In genomic region chr11:9565822-9566560, GRCh38 we compare ENCODE assay signal across 8 cellular contexts. TPM values are rescaled to one million over a fixed set of nuclear protein-coding genes. Genes with fewer than 3 reads are reported as not detected.
DNase-seq lines count a peak whose midpoint lies in the region; ATAC-seq and TF ChIP-seq lines count a peak whose summit lies in the region.

No MANE protein-coding gene starts in this region.

- H3K9me3 ChIP-seq in vagina, result no peaks in the 10 kb centered on the region

- no peak for TF ChIP-seq CTCF in AG09309 (IDR thresholded peaks at IDR 0.05; ENCODE audit: control insufficient read depth, insufficient read depth, low read depth, low read length, missing control alignments)
- TF ChIP-seq CTCF in activated CD8-positive, alpha-beta T cell treated with anti-CD3 and anti-CD28 coated beads for 36 hours (IDR thresholded peaks at IDR 0.05), result no peak
- no peak for TF ChIP-seq CTCF in vagina (IDR thresholded peaks at IDR 0.05)

- H3K27ac ChIP-seq in vagina, result peak overlapping the region; percentile 95

- H3K27me3 ChIP-seq in vagina, result no peaks in the 10 kb centered on the region

- peak overlapping the region; percentile 73 for H3K27ac Mint-ChIP-seq in activated CD8-positive, alpha-beta T cell treated with anti-CD3 and anti-CD28 coated beads for 36 hours
- peak overlapping the region; percentile 68 to 80 for H3K27ac Mint-ChIP-seq in natural killer cell treated with Interleukin-12 subunit alpha and Interleukin-12 subunit beta and Interleukin-15 and Interleukin-18, amount 100 ng/mL, for 72 hours

- DNase-seq in AG09309 (ENCODE audit: low read depth), result peak; percentile 100
- peak; percentile 75 for DNase-seq in NCI-H510A treated with DMSO at 0.1 percent for 48 hours (lab: John Stamatoyannopoulos, UW)
- peak; percentile 77 for DNase-seq in activated CD8-positive, alpha-beta T cell treated with anti-CD3 and anti-CD28 coated beads for 36 hours
- peak; percentile 96 to 99 for DNase-seq in erythroblast (lab: John Stamatoyannopoulos, UW)
- no peak for DNase-seq in natural killer cell treated with Interleukin-12 subunit alpha and Interleukin-12 subunit beta and Interleukin-15 and Interleukin-18, amount 100 ng/mL, for 72 hours (ENCODE audit: low spot score)
- DNase-seq in vagina (ENCODE audit: extremely low spot score in 2 of 2), result peak in 1 of 2 donors; percentile 94

- ATAC-seq in GM18909 (IDR thresholded peaks at IDR 0.05; ENCODE audit: poor library complexity, unreplicated experiment) (peak; percentile 90), HG03103 (IDR thresholded peaks at IDR 0.05; ENCODE audit: low read depth, unreplicated experiment) (peak; percentile 85)
- peak; percentile 97 for ATAC-seq in activated CD8-positive, alpha-beta T cell treated with anti-CD3 and anti-CD28 coated beads for 36 hours
- peak; percentile 93 to 99 for ATAC-seq in natural killer cell treated with Interleukin-12 subunit alpha and Interleukin-12 subunit beta and Interleukin-15 and Interleukin-18, amount 100 ng/mL, for 72 hours

- H3K4me3 ChIP-seq in AG09309 (ENCODE audit: control insufficient read depth, low read depth, low read length), result no peak overlapping the region
- H3K4me3 ChIP-seq in vagina, result no peak overlapping the region

- CTCF ChIA-PET in activated CD8-positive, alpha-beta T cell treated with anti-CD3 and anti-CD28 coated beads for 36 hours (lab: Charles Lee), result interaction anchor here (1.5 to 6.3 kb wide), 4 partner anchors 30 to 183 kb away, joined by 4 to 37 read pairs (median 9); no protein-coding TSS in a partner anchor

- no peaks in the 10 kb centered on the region for H3K36me3 Mint-ChIP-seq in activated CD8-positive, alpha-beta T cell treated with anti-CD3 and anti-CD28 coated beads for 36 hours (ENCODE audit: low read depth)
- H3K36me3 Mint-ChIP-seq in natural killer cell treated with Interleukin-12 subunit alpha and Interleukin-12 subunit beta and Interleukin-15 and Interleukin-18, amount 100 ng/mL, for 72 hours, result peaks cover 11% of the 10 kb centered on the region

- intact Hi-C loops in activated CD8-positive, alpha-beta T cell treated with anti-CD3 and anti-CD28 coated beads for 36 hours (cut with micrococcal nuclease), result no loop called here
- intact Hi-C loops in vagina (cut with DNase I), result no loop called here

- H3K9me3 Mint-ChIP-seq in activated CD8-positive, alpha-beta T cell treated with anti-CD3 and anti-CD28 coated beads for 36 hours, result peaks cover 5% of the 10 kb centered on the region
- H3K9me3 Mint-ChIP-seq in natural killer cell treated with Interleukin-12 subunit alpha and Interleukin-12 subunit beta and Interleukin-15 and Interleukin-18, amount 100 ng/mL, for 72 hours, result no peaks in the 10 kb centered on the region

- no peaks in the 10 kb centered on the region for H3K36me3 ChIP-seq in vagina

- POLR2A ChIA-PET in activated CD8-positive, alpha-beta T cell treated with anti-CD3 and anti-CD28 coated beads for 36 hours (lab: Charles Lee), result interaction anchor here (0.6 to 1.5 kb wide), 4 partner anchors 35 to 221 kb away, joined by 3 to 4 read pairs (median 4); partner anchors contain the start of gene ZNF143

- H3K4me3 Mint-ChIP-seq in activated CD8-positive, alpha-beta T cell treated with anti-CD3 and anti-CD28 coated beads for 36 hours, result no peak overlapping the region
- H3K4me3 Mint-ChIP-seq in natural killer cell treated with Interleukin-12 subunit alpha and Interleukin-12 subunit beta and Interleukin-15 and Interleukin-18, amount 100 ng/mL, for 72 hours, result peak overlapping the region; percentile 84

- peak; percentile 75 for TF ChIP-seq POLR2A in erythroblast (IDR thresholded peaks at IDR 0.05; ENCODE audit: low read length)
- TF ChIP-seq POLR2A in vagina (IDR thresholded peaks at IDR 0.05), result peak in 1 of 2 donors; percentile 5

- peaks cover 3% of the 10 kb centered on the region for H3K27me3 Mint-ChIP-seq in activated CD8-positive, alpha-beta T cell treated with anti-CD3 and anti-CD28 coated beads for 36 hours
- H3K27me3 Mint-ChIP-seq in natural killer cell treated with Interleukin-12 subunit alpha and Interleukin-12 subunit beta and Interleukin-15 and Interleukin-18, amount 100 ng/mL, for 72 hours, result peaks cover 0 to 11% of the 10 kb centered on the region in 2 donors

- H3K4me1 Mint-ChIP-seq in activated CD8-positive, alpha-beta T cell treated with anti-CD3 and anti-CD28 coated beads for 36 hours (ENCODE audit: low read depth), result peaks cover 13% of the 10 kb centered on the region
- H3K4me1 Mint-ChIP-seq in natural killer cell treated with Interleukin-12 subunit alpha and Interleukin-12 subunit beta and Interleukin-15 and Interleukin-18, amount 100 ng/mL, for 72 hours (ENCODE audit: low read depth in 2 of 2), result peaks cover 7 to 10% of the 10 kb centered on the region in 2 donors

- peaks cover 47% of the 10 kb centered on the region for H3K4me1 ChIP-seq in vagina

RNA-seq across cellular contexts. Expression of gene WEE1, which starts 7.5 kb away (rescaled TPM):
- total RNA-seq in activated CD8-positive, alpha-beta T cell treated with anti-CD3 and anti-CD28 coated beads for 36 hours, result 10 to 100 TPM; 45.2 to 49.2 TPM
- total RNA-seq in natural killer cell treated with Interleukin-12 subunit alpha and Interleukin-12 subunit beta and Interleukin-15 and Interleukin-18, amount 100 ng/mL, for 72 hours, result 10 to 100 TPM; 28.0 to 63.8 TPM
- 22.1 TPM for total RNA-seq in vagina
